In genomic region chr2:44748-45341, GRCh38 we compare ENCODE assay signal across 9 cellular contexts. TPM values are rescaled to one million over a fixed set of nuclear protein-coding genes. Genes with fewer than 3 reads are reported as not detected.
DNase-seq lines count a peak whose midpoint lies in the region; ATAC-seq, FAIRE-seq and TF ChIP-seq lines count a peak whose summit lies in the region.
"Had no signal": no experiment of that assay in that cellular context is flagged by ENCODE, and none has a peak within 500 bp of the region (broad histone marks: within the 10 kb centered on the region; RNA-seq: fewer than 3 reads in every experiment).

No MANE protein-coding gene starts in this region.

- H3K4me2 ChIP-seq in keratinocyte (ENCODE audit: control insufficient read depth, extremely low read depth, insufficient read depth, low read depth, low read length): peak overlapping the region; percentile 84

- H3K27ac ChIP-seq in keratinocyte (ENCODE audit: control insufficient read depth, insufficient read depth, low read length): peak overlapping the region; percentile 53

- H3K4me3 ChIP-seq in keratinocyte (ENCODE audit: control insufficient read depth in 2 of 3, extremely low read depth in 1 of 3, insufficient read depth in 2 of 3, low read depth in 1 of 3, low read length in 3 of 3): peak overlapping the region; percentile 70 to 92 (median 86)

- peak overlapping the region; percentile 30 for H3K27ac Mint-ChIP-seq in activated T-helper 17 cell treated with anti-CD3 and anti-CD28 coated beads, Interleukin-2, amount 50 U/mL, for 72 hours
- H3K27ac Mint-ChIP-seq in stimulated activated naive B cell treated with anti-CD40 and anti-IgM and Interleukin-4, amounts not matched to agents 10 μg/mL and 1 μg/mL and 100 μg/mL, for 72 hours: no peak overlapping the region

- DNase-seq in NCI-H510A treated with DMSO at 0.1 percent for 48 hours (lab: John Stamatoyannopoulos, UW): peak; percentile 31
- DNase-seq in NCI-H510A (lab: John Stamatoyannopoulos, UW): no peak
- no peak for DNase-seq in keratinocyte (ENCODE audit: low read depth, low spot score)
- DNase-seq in stimulated activated naive B cell treated with anti-CD40 and anti-IgM and Interleukin-4, amounts not matched to agents 10 μg/mL and 1 μg/mL and 100 μg/mL, for 72 hours: no peak
- no peak for DNase-seq in central memory CD4-positive, alpha-beta T cell
- no peak for DNase-seq in effector CD8-positive, alpha-beta T cell (lab: John Stamatoyannopoulos, UW)

- ATAC-seq in activated T-helper 17 cell treated with anti-CD3 and anti-CD28 coated beads, Interleukin-2, amount 50 U/mL, for 72 hours (replicated peaks): no peak
- ATAC-seq in stimulated activated naive B cell treated with anti-CD40 and anti-IgM and Interleukin-4, amounts not matched to agents 10 μg/mL and 1 μg/mL and 100 μg/mL, for 72 hours (replicated peaks): no peak
- ATAC-seq in HG02642 (IDR thresholded peaks at IDR 0.05; ENCODE audit: poor library complexity, unreplicated experiment): no peak

- H3K36me3 Mint-ChIP-seq in activated T-helper 17 cell treated with anti-CD3 and anti-CD28 coated beads, Interleukin-2, amount 50 U/mL, for 72 hours (ENCODE audit: low read depth): peaks cover 59% of the 10 kb centered on the region
- H3K36me3 Mint-ChIP-seq in stimulated activated naive B cell treated with anti-CD40 and anti-IgM and Interleukin-4, amounts not matched to agents 10 μg/mL and 1 μg/mL and 100 μg/mL, for 72 hours: peaks cover 0 to 3% of the 10 kb centered on the region in 2 donors

- H3K9me3 Mint-ChIP-seq in activated T-helper 17 cell treated with anti-CD3 and anti-CD28 coated beads, Interleukin-2, amount 50 U/mL, for 72 hours: no peaks in the 10 kb centered on the region
- no peaks in the 10 kb centered on the region for H3K9me3 Mint-ChIP-seq in stimulated activated naive B cell treated with anti-CD40 and anti-IgM and Interleukin-4, amounts not matched to agents 10 μg/mL and 1 μg/mL and 100 μg/mL, for 72 hours

- peaks cover 64% of the 10 kb centered on the region for H3K79me2 ChIP-seq in keratinocyte (ENCODE audit: control insufficient read depth, insufficient read depth, low read length)

- peaks cover 23% of the 10 kb centered on the region for H3K27me3 Mint-ChIP-seq in activated T-helper 17 cell treated with anti-CD3 and anti-CD28 coated beads, Interleukin-2, amount 50 U/mL, for 72 hours
- peaks cover 50 to 75% of the 10 kb centered on the region in 2 donors for H3K27me3 Mint-ChIP-seq in stimulated activated naive B cell treated with anti-CD40 and anti-IgM and Interleukin-4, amounts not matched to agents 10 μg/mL and 1 μg/mL and 100 μg/mL, for 72 hours

- H3K9ac ChIP-seq in keratinocyte (ENCODE audit: control insufficient read depth, extremely low read depth, insufficient read depth, low read length): peak overlapping the region; percentile 75

- peak overlapping the region; percentile 79 for H3K4me3 Mint-ChIP-seq in activated T-helper 17 cell treated with anti-CD3 and anti-CD28 coated beads, Interleukin-2, amount 50 U/mL, for 72 hours
- H3K4me3 Mint-ChIP-seq in stimulated activated naive B cell treated with anti-CD40 and anti-IgM and Interleukin-4, amounts not matched to agents 10 μg/mL and 1 μg/mL and 100 μg/mL, for 72 hours: peak overlapping the region; percentile 8 to 41

- H3K4me1 Mint-ChIP-seq in activated T-helper 17 cell treated with anti-CD3 and anti-CD28 coated beads, Interleukin-2, amount 50 U/mL, for 72 hours: peaks cover 10% of the 10 kb centered on the region
- peaks cover 4 to 17% of the 10 kb centered on the region in 2 donors for H3K4me1 Mint-ChIP-seq in stimulated activated naive B cell treated with anti-CD40 and anti-IgM and Interleukin-4, amounts not matched to agents 10 μg/mL and 1 μg/mL and 100 μg/mL, for 72 hours

- dilution Hi-C loops in keratinocyte (cut with MboI; ENCODE audit: extremely low pct_ligation_motif_present, low sequenced_read_pairs): no loop called here

- H3K36me3 ChIP-seq in keratinocyte (ENCODE audit: control insufficient read depth in 2 of 2, extremely low read depth in 1 of 2, insufficient read depth in 2 of 2, low read length in 2 of 2): peaks cover 5 to 8% of the 10 kb centered on the region in 2 experiments

- H3K9me1 ChIP-seq in keratinocyte (ENCODE audit: control insufficient read depth, extremely low read depth, insufficient read depth, low read length): no peaks in the 10 kb centered on the region

- TF ChIP-seq CTCF in keratinocyte (optimal IDR thresholded peaks at IDR 0.05 in 1 of 3, IDR thresholded peaks at IDR 0.05 in 1 of 3, conservative IDR thresholded peaks at IDR 0.05 in 1 of 3; ENCODE audit: extremely low read depth in 1 of 3, insufficient read depth in 2 of 3, low read length in 3 of 3): peak in 2 of 3 experiments; percentile 6 to 26

- H3K27me3 ChIP-seq in keratinocyte (ENCODE audit: control insufficient read depth, extremely low read depth, insufficient read depth, low read length): no peaks in the 10 kb centered on the region

- H4K20me1 ChIP-seq in keratinocyte (ENCODE audit: control insufficient read depth, extremely low read depth, insufficient read depth, low read length): no peaks in the 10 kb centered on the region

- no peak overlapping the region for H2AFZ ChIP-seq in keratinocyte (ENCODE audit: control insufficient read depth, low read length)

- H3K9me3 ChIP-seq in keratinocyte (ENCODE audit: control insufficient read depth, low read depth, low read length): no peaks in the 10 kb centered on the region

- H3K4me1 ChIP-seq in keratinocyte (ENCODE audit: control insufficient read depth, extremely low read depth, insufficient read depth, low read length): peaks cover 39% of the 10 kb centered on the region

- FAIRE-seq in keratinocyte (lab: Jason Lieb, UNC): peak; percentile 78

RNA-seq across cellular contexts. Expression of gene FAM110C, which starts 1.5 kb away (rescaled TPM):
- total RNA-seq in activated T-helper 17 cell treated with anti-CD3 and anti-CD28 coated beads, Interleukin-2, amount 50 U/mL, for 72 hours: 10 to 100 TPM in 1 of 2 donors, 1 to 10 TPM in 1; 2.2 to 23.6 TPM
- 25.1 to 38.0 TPM (median 26.3 TPM) in 3 replicates for polyA plus RNA-seq in keratinocyte
- polyA plus RNA-seq in keratinocyte (2011; ENCODE audit: low read depth): 13.8 TPM
- polyA plus RNA-seq in keratinocyte (2011; cell fraction: cytosol; rRNA removed): 18.4 and 27.4 TPM in 2 replicates
- polyA plus RNA-seq in keratinocyte (2011; cell fraction: nucleus; rRNA removed): 29.7 and 36.8 TPM in 2 replicates
- polyA plus RNA-seq in keratinocyte (2012; ENCODE audit: low replicate concordance): 21.0 and 22.9 TPM in 2 replicates
- polyA minus RNA-seq in keratinocyte: 4.9 to 22.2 TPM (median 12.2 TPM) in 3 replicates
- 23.8 TPM for polyA minus RNA-seq in keratinocyte (2011; cell fraction: cytosol; rRNA and poly(A)+ RNA removed)
- polyA minus RNA-seq in keratinocyte (2011; cell fraction: nucleus; rRNA and poly(A)+ RNA removed): 20.2 and 25.4 TPM in 2 replicates
- total RNA-seq: OCI-LY7 had no signal
